In genomic region chr1:119924948-119925898, GRCh38 we compare ENCODE assay signal across 21 cellular contexts. TPM values are rescaled to one million over a fixed set of nuclear protein-coding genes. Genes with fewer than 3 reads are reported as not detected.
"Had no signal": no experiment of that assay in that cellular context is flagged by ENCODE, and none has a peak within 500 bp of the region (broad histone marks: within the 10 kb centered on the region; RNA-seq: fewer than 3 reads in every experiment).

No MANE protein-coding gene starts in this region.

- H3K4me1 ChIP-seq: prostate gland, transverse colon had no signal

- H3K4me3 Mint-ChIP-seq: activated T-helper 1 cell treated with anti-CD3 and anti-CD28 coated beads, Interleukin-12 subunit alpha, Interleukin-12 subunit beta, Interleukin-2, Interleukin-4 antibody, amounts not matched to agents 30 ng/mL and 10 ng/mL and 1 ng/mL, durations not matched to agents 14 hours and 24 hours and 36 hours; stimulated activated memory B cell treated with anti-CD40 and anti-IgM and Interleukin-4, amounts not matched to agents 10 μg/mL and 1 μg/mL and 100 μg/mL, for 72 hours had no signal

- H3K9me3 ChIP-seq: prostate gland, transverse colon had no signal

- H3K27me3 Mint-ChIP-seq: stimulated activated memory B cell treated with anti-CD40 and anti-IgM and Interleukin-4, amounts not matched to agents 10 μg/mL and 1 μg/mL and 100 μg/mL, for 72 hours had no signal

- ATAC-seq: esophagus mucosa; stimulated activated memory B cell treated with anti-CD40 and anti-IgM and Interleukin-4, amounts not matched to agents 10 μg/mL and 1 μg/mL and 100 μg/mL, for 72 hours had no signal

- H3K4me1 Mint-ChIP-seq: stimulated activated memory B cell treated with anti-CD40 and anti-IgM and Interleukin-4, amounts not matched to agents 10 μg/mL and 1 μg/mL and 100 μg/mL, for 72 hours had no signal

- H3K27ac Mint-ChIP-seq: activated T-helper 1 cell treated with anti-CD3 and anti-CD28 coated beads, Interleukin-12 subunit alpha, Interleukin-12 subunit beta, Interleukin-2, Interleukin-4 antibody, amounts not matched to agents 30 ng/mL and 10 ng/mL and 1 ng/mL, durations not matched to agents 14 hours and 24 hours and 36 hours; stimulated activated memory B cell treated with anti-CD40 and anti-IgM and Interleukin-4, amounts not matched to agents 10 μg/mL and 1 μg/mL and 100 μg/mL, for 72 hours had no signal

- H3K9me3 Mint-ChIP-seq: activated T-helper 1 cell treated with anti-CD3 and anti-CD28 coated beads, Interleukin-12 subunit alpha, Interleukin-12 subunit beta, Interleukin-2, Interleukin-4 antibody, amounts not matched to agents 30 ng/mL and 10 ng/mL and 1 ng/mL, durations not matched to agents 14 hours and 24 hours and 36 hours; stimulated activated memory B cell treated with anti-CD40 and anti-IgM and Interleukin-4, amounts not matched to agents 10 μg/mL and 1 μg/mL and 100 μg/mL, for 72 hours had no signal

- FAIRE-seq: astrocyte, colon, endometrium had no signal

- H3K27me3 ChIP-seq: cardiac muscle cell, transverse colon had no signal

- H3K4me3 ChIP-seq: cardiac muscle cell, prostate gland, transverse colon had no signal

- H3K27ac ChIP-seq: cardiac muscle cell, prostate gland, transverse colon had no signal

- DNase-seq: activated CD4-positive, alpha-beta T cell treated with anti-CD3 and anti-CD28 coated beads, Interleukin-2, amount 50 U/mL, for 1 hour; activated naive CD4-positive, alpha-beta T cell; foreskin fibroblast; glutamatergic neuron; transverse colon had no signal

RNA-seq across cellular contexts. Expression of gene ADAM30, which starts 28.9 kb away (rescaled TPM):
- total RNA-seq: activated CD8-positive, alpha-beta memory T cell treated with anti-CD3 and anti-CD28 coated beads for 36 hours; activated T-helper 1 cell treated with anti-CD3 and anti-CD28 coated beads, Interleukin-12 subunit alpha, Interleukin-12 subunit beta, Interleukin-2, Interleukin-4 antibody, amounts not matched to agents 30 ng/mL and 10 ng/mL and 1 ng/mL, durations not matched to agents 14 hours and 24 hours and 36 hours; astrocyte; cardiac muscle cell; esophagus mucosa; kidney epithelial cell; liver; mesenteric fat pad; omental fat pad; subcutaneous adipose tissue; transverse colon had no signal
- polyA plus RNA-seq: adipose tissue, cardiac muscle cell, liver, neural cell had no signal
